1 cellular context compared by ENCODE assay signal in genomic region chr1:46198026-46198826, GRCh38.
TF ChIP-seq lines count a peak whose summit lies in the region.

POMGNT1 (minus strand) TSS chr1:46198434; CDS start chr1:46197821, 613 bp downstream.

TF ChIP-seq in HepG2, 621 proteins besides CTCF, POLR2A, EP300 and RAD21 (continued from another document and continues in another):
- no peak for TF ChIP-seq FOXA1 (IDR thresholded peaks at IDR 0.05)
- TF ChIP-seq FOXA1 (CRISPR knock-in tag; IDR thresholded peaks at IDR 0.05) = peak; percentile 12; the same call in 1 of the 2 replicates
- TF ChIP-seq MED8 (CRISPR knock-in tag; IDR thresholded peaks at IDR 0.05; ENCODE audit: insufficient replicate concordance) = no peak
- TF ChIP-seq HNF4G (IDR thresholded peaks at IDR 0.05; ENCODE audit: borderline replicate concordance, low read depth, low read length) = peak; percentile 88
- TF ChIP-seq HNF4G (CRISPR knock-in tag; IDR thresholded peaks at IDR 0.05; ENCODE audit: borderline replicate concordance, low read depth) = peak; percentile 58; the same call in 1 of the 2 replicates
- TF ChIP-seq MAF1 (CRISPR knock-in tag; IDR thresholded peaks at IDR 0.05; ENCODE audit: borderline replicate concordance) = no peak
- TF ChIP-seq MXI1 (IDR thresholded peaks at IDR 0.05; ENCODE audit: borderline replicate concordance, low read depth, low read length) = peak; percentile 50; the same call in 1 of the 3 replicates
- TF ChIP-seq NR2F6 (IDR thresholded peaks at IDR 0.05) = peak; percentile 49; the same call in 1 of the 2 replicates
- peak; percentile 62 for TF ChIP-seq NR2F6 (CRISPR knock-in tag; IDR thresholded peaks at IDR 0.05)
- TF ChIP-seq MAZ (IDR thresholded peaks at IDR 0.05; ENCODE audit: borderline replicate concordance, low read depth, low read length) = no peak
- TF ChIP-seq MAZ (CRISPR knock-in tag; IDR thresholded peaks at IDR 0.05; ENCODE audit: low read depth) = 0 out of 2 replicates have a peak, but pooled peaks have one; percentile 23
- no peak for TF ChIP-seq STAT6 (CRISPR knock-in tag; IDR thresholded peaks at IDR 0.05; ENCODE audit: borderline replicate concordance)
- no peak for TF ChIP-seq EZH2 (conservative IDR thresholded peaks at IDR 0.05; ENCODE audit: low read depth, low read length)
- TF ChIP-seq SALL1 (CRISPR knock-in tag; IDR thresholded peaks at IDR 0.05) = peak; percentile 52
- TF ChIP-seq ZNF350 (CRISPR knock-in tag; IDR thresholded peaks at IDR 0.05; ENCODE audit: borderline replicate concordance, low read depth) = 0 out of 2 replicates have a peak, but pooled peaks have one; percentile 36
- no peak for TF ChIP-seq ZNF230 (CRISPR knock-in tag; IDR thresholded peaks at IDR 0.05)
- TF ChIP-seq ESRRA (CRISPR knock-in tag; IDR thresholded peaks at IDR 0.05; ENCODE audit: low read depth) = peak; percentile 49; the same call in 1 of the 2 replicates
- no peak for TF ChIP-seq SOX5 (CRISPR knock-in tag; IDR thresholded peaks at IDR 0.05; ENCODE audit: borderline replicate concordance)
- TF ChIP-seq ZNF792 (CRISPR knock-in tag; IDR thresholded peaks at IDR 0.05) = no peak
- TF ChIP-seq ATAD3A (CRISPR knock-in tag; IDR thresholded peaks at IDR 0.05) = no peak
- peak; percentile 50 to 87; a peak in 3 of 4 replicates for TF ChIP-seq NR2F1 (CRISPR knock-in tag; IDR thresholded peaks at IDR 0.05)
- no peak for TF ChIP-seq ZMYM2 (CRISPR knock-in tag; IDR thresholded peaks at IDR 0.05)
- no peak for TF ChIP-seq TEF (CRISPR knock-in tag; IDR thresholded peaks at IDR 0.05)
- peak; percentile 92 for TF ChIP-seq ZFX (CRISPR knock-in tag; IDR thresholded peaks at IDR 0.05; ENCODE audit: low read depth)
- TF ChIP-seq POGK (CRISPR knock-in tag; conservative IDR thresholded peaks at IDR 0.05) = peak; percentile 75; the same call in 1 of the 2 replicates
- 0 out of 2 replicates have a peak, but pooled peaks have one; percentile 7 for TF ChIP-seq REPIN1 (CRISPR knock-in tag; IDR thresholded peaks at IDR 0.05; ENCODE audit: borderline replicate concordance, low read depth)
- peak; percentile 86; the same call in 1 of the 2 replicates for TF ChIP-seq NR2C2 (CRISPR knock-in tag; IDR thresholded peaks at IDR 0.05; ENCODE audit: borderline replicate concordance)
- no peak for TF ChIP-seq SNAPC2 (CRISPR knock-in tag; IDR thresholded peaks at IDR 0.05)
- no peak for TF ChIP-seq TCF12 (IDR thresholded peaks at IDR 0.05)
- TF ChIP-seq TCF12 (CRISPR knock-in tag; IDR thresholded peaks at IDR 0.05) = peak; percentile 57; the same call in 1 of the 2 replicates
- TF ChIP-seq ADNP (CRISPR knock-in tag; IDR thresholded peaks at IDR 0.05) = 0 out of 2 replicates have a peak, but pooled peaks have one; percentile 63
- 0 out of 2 replicates have a peak, but pooled peaks have one; percentile 33 for TF ChIP-seq SNAPC4 (CRISPR knock-in tag; IDR thresholded peaks at IDR 0.05)
- TF ChIP-seq ZBTB25 (CRISPR knock-in tag; IDR thresholded peaks at IDR 0.05) = peak; percentile 5; the same call in 1 of the 2 replicates
- peak; percentile 65; the same call in 1 of the 2 replicates for TF ChIP-seq SAP130 (CRISPR knock-in tag; IDR thresholded peaks at IDR 0.05; ENCODE audit: low read depth)
- TF ChIP-seq TGIF2 (CRISPR knock-in tag; IDR thresholded peaks at IDR 0.05) = 0 out of 2 replicates have a peak, but pooled peaks have one; percentile 10
- TF ChIP-seq SNAI1 (CRISPR knock-in tag; IDR thresholded peaks at IDR 0.05; ENCODE audit: borderline replicate concordance) = 0 out of 2 replicates have a peak, but pooled peaks have one; percentile 80
- TF ChIP-seq PRDM10 (CRISPR knock-in tag; IDR thresholded peaks at IDR 0.05; ENCODE audit: low read depth) = no peak
- TF ChIP-seq E2F1 (CRISPR knock-in tag; IDR thresholded peaks at IDR 0.05) = 0 out of 2 replicates have a peak, but pooled peaks have one; percentile 7
- TF ChIP-seq NFIB (CRISPR knock-in tag; IDR thresholded peaks at IDR 0.05; ENCODE audit: borderline replicate concordance) = no peak
- TF ChIP-seq ZBTB8A (CRISPR knock-in tag; IDR thresholded peaks at IDR 0.05; ENCODE audit: borderline replicate concordance, low read depth) = no peak
- no peak for TF ChIP-seq ZNF484 (CRISPR knock-in tag; IDR thresholded peaks at IDR 0.05; ENCODE audit: borderline replicate concordance, low read depth)
- no peak for TF ChIP-seq FOXM1 (CRISPR knock-in tag; IDR thresholded peaks at IDR 0.05)
- 0 out of 2 replicates have a peak, but pooled peaks have one; percentile 47 for TF ChIP-seq ZMYM3 (CRISPR knock-in tag; IDR thresholded peaks at IDR 0.05)
- TF ChIP-seq TRIM24 (CRISPR knock-in tag; IDR thresholded peaks at IDR 0.05) = no peak
- peak; percentile 84 for TF ChIP-seq POLR2G (IDR thresholded peaks at IDR 0.05; ENCODE audit: low read depth, low read length)
- TF ChIP-seq ZNF615 (CRISPR knock-in tag; IDR thresholded peaks at IDR 0.05; ENCODE audit: borderline replicate concordance) = no peak
- TF ChIP-seq ZNF773 (CRISPR knock-in tag; IDR thresholded peaks at IDR 0.05; ENCODE audit: borderline replicate concordance) = no peak
- no peak for TF ChIP-seq ZBTB21 (CRISPR knock-in tag; IDR thresholded peaks at IDR 0.05)
- no peak for TF ChIP-seq ZNF639 (CRISPR knock-in tag; conservative IDR thresholded peaks at IDR 0.05)
